8 cellular contexts compared by ENCODE assay signal in genomic region chr12:56220611-56221232, GRCh38. TPM values are rescaled to one million over a fixed set of nuclear protein-coding genes. Genes with fewer than 3 reads are reported as not detected.
DNase-seq lines count a peak whose midpoint lies in the region; ATAC-seq and TF ChIP-seq lines count a peak whose summit lies in the region.

No MANE protein-coding gene starts in this region.

- H2AFZ ChIP-seq in KMS-11 (ENCODE audit: low read depth), result peak overlapping the region; percentile 95; the same call in 1 of the 2 replicates

- peak overlapping the region; percentile 82 to 93 (median 89) for H3K27ac ChIP-seq in BLaER1 treated with 17β-estradiol and CSF1 and Interleukin-3, amounts not matched to agents 10 nM and 100 nM
- no peak overlapping the region for H3K27ac ChIP-seq in KMS-11
- H3K27ac ChIP-seq in stomach smooth muscle (ENCODE audit: low read length), result peak overlapping the region; percentile 97

- peak overlapping the region; percentile 83 to 93 (median 91) for H3K9ac ChIP-seq in BLaER1 treated with 17β-estradiol and CSF1 and Interleukin-3, amounts not matched to agents 10 nM and 100 nM
- peak overlapping the region; percentile 75; the same call in 1 of the 2 replicates for H3K9ac ChIP-seq in KMS-11
- peak overlapping the region; percentile 92 to 93 for H3K9ac ChIP-seq in stomach smooth muscle (ENCODE audit: low read length in 2 of 2)

- H3K4me1 ChIP-seq in BLaER1 treated with 17β-estradiol and CSF1 and Interleukin-3, amounts not matched to agents 10 nM and 100 nM, result peaks cover 46 to 55% (median 49%) of the 10 kb centered on the region in 10 experiments
- H3K4me1 ChIP-seq in KMS-11 (ENCODE audit: low read depth, poor library complexity, severe bottlenecking) (peaks cover 30% of the 10 kb centered on the region), stomach smooth muscle (ENCODE audit: control insufficient read depth, insufficient read depth, low read length) (peaks cover 46% of the 10 kb centered on the region)

- H3K4me3 ChIP-seq in BLaER1 treated with 17β-estradiol and CSF1 and Interleukin-3, amounts not matched to agents 10 nM and 100 nM, result peak overlapping the region; percentile 80 to 97 (median 89)
- no peak overlapping the region for H3K4me3 ChIP-seq in KMS-11 (IDR thresholded peaks at IDR 0.05; ENCODE audit: insufficient read depth, low read depth, low read length)
- peak overlapping the region; percentile 85 to 87 for H3K4me3 ChIP-seq in stomach smooth muscle (ENCODE audit: low read length in 2 of 2)

- H4K20me1 ChIP-seq in BLaER1 treated with 17β-estradiol and CSF1 and Interleukin-3, amounts not matched to agents 10 nM and 100 nM, result peaks cover 0 to 48% (median 21%) of the 10 kb centered on the region in 11 experiments; a peak in 12 of 22 replicates
- H4K20me1 ChIP-seq in KMS-11 (ENCODE audit: insufficient read depth), result no peaks in the 10 kb centered on the region

- peak overlapping the region; percentile 86 to 100 (median 95) for H3K4me2 ChIP-seq in BLaER1 treated with 17β-estradiol and CSF1 and Interleukin-3, amounts not matched to agents 10 nM and 100 nM
- H3K4me2 ChIP-seq in KMS-11, result peak overlapping the region; percentile 80

- H3K79me2 ChIP-seq in KMS-11 (ENCODE audit: insufficient read depth, low read depth), result peaks cover 9% of the 10 kb centered on the region; the same call in 1 of the 2 replicates

- no peak for TF ChIP-seq CTCF in KMS-11 (conservative IDR thresholded peaks at IDR 0.05; ENCODE audit: low read depth, low read length)

- no peaks in the 10 kb centered on the region for H3K27me3 ChIP-seq in BLaER1 treated with 17β-estradiol and CSF1 and Interleukin-3, amounts not matched to agents 10 nM and 100 nM
- H3K27me3 ChIP-seq in KMS-11 (ENCODE audit: insufficient read depth, low read depth), result no peaks in the 10 kb centered on the region
- H3K27me3 ChIP-seq in stomach smooth muscle (ENCODE audit: control insufficient read depth in 1 of 2, insufficient read depth in 2 of 2, low read length in 2 of 2), result no peaks in the 10 kb centered on the region

- intact Hi-C loops in left colon (cut with DNase I, micrococcal nuclease), result no loop called here

- ATAC-seq in HG03108 (IDR thresholded peaks at IDR 0.05; ENCODE audit: unreplicated experiment) (no peak), left colon (no peak)

- peaks cover 20 to 32% (median 26%) of the 10 kb centered on the region in 11 experiments for H3K36me3 ChIP-seq in BLaER1 treated with 17β-estradiol and CSF1 and Interleukin-3, amounts not matched to agents 10 nM and 100 nM
- H3K36me3 ChIP-seq in KMS-11 (ENCODE audit: insufficient read depth) (no peaks in the 10 kb centered on the region), stomach smooth muscle (ENCODE audit: control insufficient read depth in 2 of 2, insufficient read depth in 2 of 2, low read length in 2 of 2) (peaks cover 5 to 12% of the 10 kb centered on the region in 2 donors)

- no peaks in the 10 kb centered on the region for H3K9me3 ChIP-seq in BLaER1 treated with 17β-estradiol and CSF1 and Interleukin-3, amounts not matched to agents 10 nM and 100 nM (replicated peaks in 1 of 11)
- no peaks in the 10 kb centered on the region for H3K9me3 ChIP-seq in stomach smooth muscle (ENCODE audit: control insufficient read depth in 2 of 2, low read length in 2 of 2)

- DNase-seq in amniotic epithelial cell (ENCODE audit: low read depth) (peak; percentile 71), iris pigment epithelial cell (ENCODE audit: low read depth) (peak; percentile 75), left colon (no peak), NCI-H1930 (lab: John Stamatoyannopoulos, UW) (no peak)

RNA-seq across cellular contexts. Expression of gene RNF41, which starts 1.0 kb away (rescaled TPM):
- 10 to 100 TPM; 31.5 to 35.1 TPM for total RNA-seq in left colon

RNA-seq across cellular contexts. Expression of gene NABP2, which starts 3.4 kb away (rescaled TPM):
- 10 to 100 TPM; 23.2 to 29.5 TPM for total RNA-seq in left colon

RNA-seq across cellular contexts. Expression of gene SLC39A5, which starts 9.1 kb away (rescaled TPM):
- 100 to 1,000 TPM; 152 to 244 TPM for total RNA-seq in left colon

RNA-seq across cellular contexts. Expression of gene SMARCC2, which starts 31.4 kb away (rescaled TPM):
- 10 to 100 TPM; 81.7 to 85.6 TPM for total RNA-seq in left colon

RNA-seq across cellular contexts. Expression of gene ANKRD52, which starts 37.5 kb away (rescaled TPM):
- 10 to 100 TPM; 47.4 to 54.8 TPM for total RNA-seq in left colon

Comparison
In these comparisons a context has a peak if more than half of its experiments do, and no peak if none do; other contexts are left out.
1. DNase-seq: peak in amniotic epithelial cell (single experiment) and iris pigment epithelial cell (single experiment); none in left colon (0 of 2) and NCI-H1930 (0 of 2).
2. Peak in every context shown above with its lines, with median percentiles within 50 percentile points of each other: H3K9ac ChIP-seq.